14 cellular contexts compared by ENCODE assay signal in the genomic region with DNA sequence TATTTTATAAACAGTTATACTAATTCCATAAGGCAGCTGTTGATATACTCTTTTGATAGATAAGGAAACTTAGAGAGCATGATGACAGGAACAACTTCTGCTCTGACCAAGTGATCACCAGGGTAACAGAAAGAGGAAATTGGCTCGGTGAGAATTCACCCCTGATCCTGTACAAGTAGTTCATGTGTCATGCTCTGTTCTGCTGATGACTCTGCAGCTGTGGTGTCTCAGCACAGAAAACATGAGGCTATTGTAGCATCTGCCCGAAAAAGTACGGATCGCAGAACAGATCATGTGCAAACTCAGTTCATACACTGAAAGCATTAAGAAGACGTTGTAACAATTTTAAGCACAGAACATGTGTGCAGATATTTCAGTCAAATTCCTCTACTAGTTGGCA.
DNase-seq lines count a peak whose midpoint lies in the region; ATAC-seq, FAIRE-seq and TF ChIP-seq lines count a peak whose summit lies in the region.
"Had no signal": no experiment of that assay in that cellular context is flagged by ENCODE, and none has a peak within 500 bp of the region (broad histone marks: within the 10 kb centered on the region; RNA-seq: fewer than 3 reads in every experiment).

No MANE protein-coding gene starts in this region.

- no peaks in the 10 kb centered on the region for H3K4me1 ChIP-seq in psoas muscle
- no peaks in the 10 kb centered on the region for H3K4me1 ChIP-seq in right lobe of liver
- H3K4me1 ChIP-seq: ascending aorta, left ventricle myocardium inferior, transverse colon had no signal

- H3K36me3 ChIP-seq in psoas muscle (ENCODE audit: insufficient read depth in 1 of 2, low read depth in 1 of 2) = no peaks in the 10 kb centered on the region
- H3K36me3 ChIP-seq in right lobe of liver = no peaks in the 10 kb centered on the region
- H3K36me3 ChIP-seq: ascending aorta, left ventricle myocardium inferior, transverse colon had no signal

- intact Hi-C loops in psoas muscle (cut with DNase I) (no loop called here), right lobe of liver (cut with DNase I) (no loop called here)

- no peaks in the 10 kb centered on the region for H3K27me3 ChIP-seq in psoas muscle (ENCODE audit: insufficient read depth in 3 of 3, low read length in 2 of 3)
- H3K27me3 ChIP-seq in right lobe of liver = no peaks in the 10 kb centered on the region
- H3K27me3 ChIP-seq: ascending aorta, transverse colon had no signal

- TF ChIP-seq CTCF in fibroblast of the aortic adventitia (IDR thresholded peaks at IDR 0.05; ENCODE audit: insufficient read depth, low read length) (no peak), psoas muscle (IDR thresholded peaks at IDR 0.05) (no peak), right lobe of liver (IDR thresholded peaks at IDR 0.05) (no peak)

- H3K9me3 ChIP-seq in psoas muscle (no peaks in the 10 kb centered on the region), right lobe of liver (no peaks in the 10 kb centered on the region)
- H3K9me3 ChIP-seq: ascending aorta, left ventricle myocardium inferior, transverse colon had no signal

- DNase-seq in GM04503 (ENCODE audit: low read depth) = peak; percentile 52
- DNase-seq in SKM-1 (lab: John Stamatoyannopoulos, UW; ENCODE audit: unreplicated experiment) = peak; percentile 2
- DNase-seq in fibroblast of the aortic adventitia (ENCODE audit: low read depth) = peak; percentile 45
- DNase-seq in psoas muscle = no peak
- DNase-seq in NCI-H69 (lab: John Stamatoyannopoulos, UW) = no peak
- DNase-seq in right lobe of liver = no peak
- DNase-seq in frontal cortex (ENCODE audit: low spot score in 2 of 2) = no peak
- DNase-seq: left ventricle myocardium inferior, NCI-H1105, retina, transverse colon had no signal

- H3K4me3 ChIP-seq in fibroblast of the aortic adventitia (ENCODE audit: low read depth, low read length) (no peak overlapping the region), psoas muscle (no peak overlapping the region), right lobe of liver (no peak overlapping the region)
- H3K4me3 ChIP-seq: ascending aorta, GM12878, left ventricle myocardium inferior, transverse colon had no signal

- no peak overlapping the region for H3K27ac ChIP-seq in psoas muscle
- no peak overlapping the region for H3K27ac ChIP-seq in right lobe of liver
- H3K27ac ChIP-seq: ascending aorta, left ventricle myocardium inferior had no signal

- ATAC-seq in psoas muscle (peak; percentile 49 to 76 (median 56)), GM18498 (IDR thresholded peaks at IDR 0.05; ENCODE audit: unreplicated experiment) (no peak), right lobe of liver (no peak)
- ATAC-seq: GM12878 had no signal

- TF ChIP-seq POLR2A in right lobe of liver (IDR thresholded peaks at IDR 0.05) = no peak

- FAIRE-seq in frontal cortex (lab: Jason Lieb, UNC) = no peak
- FAIRE-seq: GM12878 had no signal

- WGBS in psoas muscle, 3 donors = 16 to 27% (median 20%) methylated on average over 5 of the region's 5 CpGs
- 63% methylated on average over 5 of the region's 5 CpGs for WGBS in right lobe of liver (ENCODE audit: insufficient coverage, low coverage, low lambda C conversion rate, missing lambda C conversion rate)

Comparison
In these comparisons a context has a peak if more than half of its experiments do, and no peak if none do; other contexts are left out.
1. DNase-seq: peak in GM04503 (single experiment), SKM-1 (single experiment) and fibroblast of the aortic adventitia (single experiment); none in psoas muscle (0 of 2), NCI-H69 (single experiment), right lobe of liver (0 of 3) and frontal cortex (0 of 2).
2. ATAC-seq: peak in psoas muscle (4 of 4); none in GM18498 (single experiment) and right lobe of liver (0 of 4).